ENCODE assay signal across 23 cellular contexts in genomic region chr10:132004052-132004451, GRCh38. TPM values are rescaled to one million over a fixed set of nuclear protein-coding genes. Genes with fewer than 3 reads are reported as not detected.
DNase-seq lines count a peak whose midpoint lies in the region; ATAC-seq, FAIRE-seq and TF ChIP-seq lines count a peak whose summit lies in the region.
"Had no signal": no experiment of that assay in that cellular context is flagged by ENCODE, and none has a peak within 500 bp of the region (broad histone marks: within the 10 kb centered on the region; RNA-seq: fewer than 3 reads in every experiment).

No MANE protein-coding gene starts in this region.

- H3K18ac ChIP-seq in mesendoderm (ENCODE audit: low read length): peak overlapping the region; percentile 11

- TF ChIP-seq CTCF in HepG2 (CRISPR knock-in tag; IDR thresholded peaks at IDR 0.05) (no peak), right lobe of liver (IDR thresholded peaks at IDR 0.05) (no peak), endodermal cell (conservative IDR thresholded peaks at IDR 0.05) (no peak)

- H3K9me3 Mint-ChIP-seq in endodermal cell: peaks cover 36% of the 10 kb centered on the region
- H3K9me3 Mint-ChIP-seq: CD8-positive, alpha-beta T cell had no signal

- no TSS peak for BruUV-seq in HepG2 (replicated peaks; lab: Mats Ljungman, UMichigan)

- POLR2A ChIA-PET in HepG2 (lab: Yijun Ruan, JAX): no interaction called here

- H4K8ac ChIP-seq in mesendoderm (ENCODE audit: low read depth, low read length): no peak overlapping the region

- H3K27me3 ChIP-seq in HepG2 (ENCODE audit: control insufficient read depth in 1 of 2, insufficient read depth in 2 of 2, low read length in 2 of 2) (peaks cover 0 to 10% of the 10 kb centered on the region in 2 experiments; a peak in 1 of 5 replicates), right lobe of liver (no peaks in the 10 kb centered on the region), endodermal cell (ENCODE audit: control insufficient read depth, insufficient read depth, low read length, poor library complexity, severe bottlenecking) (no peaks in the 10 kb centered on the region), mesendoderm (ENCODE audit: insufficient read depth, low read length, poor library complexity) (no peaks in the 10 kb centered on the region), HAP-1 (ENCODE audit: low read depth) (no peaks in the 10 kb centered on the region)
- H3K27me3 ChIP-seq: BLaER1 had no signal

- H3K27ac ChIP-seq in HepG2 (ENCODE audit: extremely low read length, insufficient read depth, low read length) (no peak overlapping the region), right lobe of liver (no peak overlapping the region), endodermal cell (ENCODE audit: low read depth, low read length) (no peak overlapping the region), mesendoderm (ENCODE audit: low read depth, low read length) (peak overlapping the region; percentile 85)
- H3K27ac ChIP-seq: 22Rv1, BLaER1, C4-2B had no signal

- peak overlapping the region; percentile 18 for H2BK120ac ChIP-seq in mesendoderm (ENCODE audit: low read depth, low read length)

- H3K56ac ChIP-seq in mesendoderm (ENCODE audit: low read length): peak overlapping the region; percentile 90

- H3K79me1 ChIP-seq in mesendoderm (ENCODE audit: low read length): no peaks in the 10 kb centered on the region

- ATAC-seq in HepG2 (peak; percentile 49), right lobe of liver (no peak)
- ATAC-seq: CD8-positive, alpha-beta T cell; GM12878; GM23338 had no signal

- TF ChIP-seq EP300 in HepG2 (IDR thresholded peaks at IDR 0.05; ENCODE audit: low read depth in 2 of 2, low read length in 2 of 2): no peak
- no peak for TF ChIP-seq EP300 in HepG2 (CRISPR knock-in tag; IDR thresholded peaks at IDR 0.05; ENCODE audit: borderline replicate concordance)

- no peak overlapping the region for H2AFZ ChIP-seq in HepG2 (ENCODE audit: low read length)
- H2AFZ ChIP-seq: GM23338 had no signal

- peak overlapping the region; percentile 66 for H4K5ac ChIP-seq in mesendoderm (ENCODE audit: low read length)

- peak overlapping the region; percentile 17 for H3K4ac ChIP-seq in mesendoderm (ENCODE audit: low read depth, low read length)

- H3K36me3 ChIP-seq in HepG2 (replicated peaks in 1 of 2; ENCODE audit: control insufficient read depth in 1 of 2, insufficient read depth in 2 of 2, low read length in 2 of 2) (no peaks in the 10 kb centered on the region), right lobe of liver (no peaks in the 10 kb centered on the region), endodermal cell (ENCODE audit: control insufficient read depth, insufficient read depth, low read length) (no peaks in the 10 kb centered on the region), mesendoderm (ENCODE audit: control insufficient read depth, insufficient read depth, low read length) (no peaks in the 10 kb centered on the region), HAP-1 (replicated peaks) (no peaks in the 10 kb centered on the region)
- H3K36me3 ChIP-seq: BLaER1 had no signal

- CTCF ChIA-PET in HepG2 (lab: Yijun Ruan, JAX; ENCODE audit: low intra/inter-chr PET ratio, low total read pairs): no interaction called here

- no peak overlapping the region for H3K4me3 Mint-ChIP-seq in endodermal cell
- H3K4me3 Mint-ChIP-seq: B cell; CD4-positive, CD25-positive, alpha-beta regulatory T cell; CD8-positive, alpha-beta T cell; GM23338 had no signal

- no peak for FAIRE-seq in HepG2 (lab: Jason Lieb, UNC)
- FAIRE-seq: A204.1, GM12878, H54 had no signal

- TF ChIP-seq POLR2A in HepG2 (IDR thresholded peaks at IDR 0.05; ENCODE audit: insufficient read depth in 1 of 2, low read depth in 2 of 2, low read length in 2 of 2): no peak
- TF ChIP-seq POLR2A in right lobe of liver (IDR thresholded peaks at IDR 0.05): no peak

- H3K4me1 Mint-ChIP-seq in endodermal cell: peaks cover 34% of the 10 kb centered on the region
- H3K4me1 Mint-ChIP-seq: B cell; CD4-positive, CD25-positive, alpha-beta regulatory T cell had no signal

- DNase-seq in HepG2 (ENCODE audit: low spot score) (peak; percentile 30), right lobe of liver (no peak), endodermal cell (no peak), mesendoderm (no peak), NCI-H1092 (lab: John Stamatoyannopoulos, UW) (no peak), HAP-1 (ENCODE audit: low spot score in 2 of 2) (no peak)
- DNase-seq in central memory CD4-positive, alpha-beta T cell: no peak
- DNase-seq in stimulated activated CD4-positive, alpha-beta T cell treated with anti-CD3 and anti-CD28 coated beads, Interleukin-2, amount 100 ng/mL, for 24 hours: no peak
- DNase-seq: Caco-2; CD4-positive, CD25-positive, alpha-beta regulatory T cell; CD8-positive, alpha-beta T cell; DMS153; DND-41; GDM1; HCEC 1CT had no signal

- WGBS in HepG2 (ENCODE audit: low lambda C conversion rate): 21% methylated on average over 10 of the region's 10 CpGs
- WGBS in right lobe of liver (ENCODE audit: insufficient coverage, low coverage, low lambda C conversion rate, missing lambda C conversion rate): 67% methylated on average over 4 of the region's 10 CpGs
- 84 to 87% methylated on average over 8 to 10 of the region's 10 CpGs for WGBS in endodermal cell (ENCODE audit: insufficient coverage in 1 of 2, insufficient read length in 1 of 2), 2 experiments
- no CpG with 5 or more reads among the region's 10 CpGs for WGBS in mesendoderm (ENCODE audit: extremely low coverage, insufficient coverage, low lambda C conversion rate)

- H3K9me3 ChIP-seq in HepG2 (ENCODE audit: low read length): peaks cover 13% of the 10 kb centered on the region
- H3K9me3 ChIP-seq in right lobe of liver: no peaks in the 10 kb centered on the region
- peaks cover 17% of the 10 kb centered on the region for H3K9me3 ChIP-seq in endodermal cell (ENCODE audit: control insufficient read depth, low read length)
- no peaks in the 10 kb centered on the region for H3K9me3 ChIP-seq in HAP-1
- H3K9me3 ChIP-seq: Caco-2 had no signal

- no peak overlapping the region for H2BK15ac ChIP-seq in mesendoderm (replicated peaks; ENCODE audit: low read depth)

- no peak for TF ChIP-seq RAD21 in HepG2 (CRISPR knock-in tag; IDR thresholded peaks at IDR 0.05)

- H3K4me1 ChIP-seq in HepG2 (ENCODE audit: insufficient read depth, low read length): peaks cover 52% of the 10 kb centered on the region
- H3K4me1 ChIP-seq in right lobe of liver: peaks cover 0 to 5% (median under 1%) of the 10 kb centered on the region in 4 donors
- H3K4me1 ChIP-seq in endodermal cell (ENCODE audit: control insufficient read depth, insufficient read depth, low read length): peaks cover 7% of the 10 kb centered on the region
- peaks cover 20% of the 10 kb centered on the region for H3K4me1 ChIP-seq in mesendoderm (ENCODE audit: control insufficient read depth, low read depth, low read length)
- no peaks in the 10 kb centered on the region for H3K4me1 ChIP-seq in HAP-1
- H3K4me1 ChIP-seq: Caco-2 had no signal

- H3K9ac ChIP-seq in HepG2 (ENCODE audit: insufficient read depth, low read depth, low read length) (no peak overlapping the region), endodermal cell (ENCODE audit: extremely low read depth, low read length, poor library complexity, severe bottlenecking) (no peak overlapping the region), mesendoderm (ENCODE audit: low read length) (peak overlapping the region; percentile 58)
- H3K9ac ChIP-seq: BLaER1 had no signal

- peak overlapping the region; percentile 99 for H2BK5ac ChIP-seq in mesendoderm (ENCODE audit: low read length)

- no peaks in the 10 kb centered on the region for H4K20me1 ChIP-seq in HepG2 (ENCODE audit: insufficient read depth, low read length)
- H4K20me1 ChIP-seq: BLaER1 had no signal

- H2AK5ac ChIP-seq in mesendoderm (ENCODE audit: low read length): peak overlapping the region; percentile 99

- no peaks in the 10 kb centered on the region for H3K27me3 Mint-ChIP-seq in endodermal cell (ENCODE audit: insufficient read depth)

- intact Hi-C loops in HepG2 (cut with micrococcal nuclease; ENCODE audit: unreplicated experiment): no loop called here
- intact Hi-C loops in right lobe of liver (cut with DNase I): no loop called here

- in situ Hi-C loops in HepG2 (cut with HindIII; ENCODE audit: extremely low pct_ligation_motif_present, low pct_unique_long_range_greater_than_20kb) (no loop called here), HAP-1 (cut with MboI; ENCODE audit: low sequenced_read_pairs) (no loop called here)

- H3K4me2 ChIP-seq in HepG2 (ENCODE audit: low read depth, low read length) (peak overlapping the region; percentile 64), mesendoderm (ENCODE audit: low read length) (no peak overlapping the region)
- H3K4me2 ChIP-seq: BLaER1, GM23338 had no signal

- H3K4me3 ChIP-seq in HepG2 (replicated peaks in 1 of 3; ENCODE audit: insufficient read depth in 1 of 3, low read depth in 2 of 3, low read length in 3 of 3): peak overlapping the region in 1 of 3 experiments; percentile 45; a peak in 1 of 6 replicates
- H3K4me3 ChIP-seq in right lobe of liver: no peak overlapping the region
- peak overlapping the region; percentile 56 for H3K4me3 ChIP-seq in endodermal cell (ENCODE audit: low read length)
- no peak overlapping the region for H3K4me3 ChIP-seq in mesendoderm (ENCODE audit: low read length)
- H3K4me3 ChIP-seq in HAP-1: no peak overlapping the region
- H3K4me3 ChIP-seq: BLaER1, GM12878, GM23338 had no signal

- peak overlapping the region; percentile 54 for H3K23ac ChIP-seq in mesendoderm (ENCODE audit: low read length)

- H3K27ac Mint-ChIP-seq in endodermal cell: peak overlapping the region; percentile 17
- H3K27ac Mint-ChIP-seq: B cell; CD4-positive, CD25-positive, alpha-beta regulatory T cell; CD8-positive, alpha-beta T cell; GM23338 had no signal

- no peaks in the 10 kb centered on the region for H3K79me2 ChIP-seq in HepG2 (ENCODE audit: insufficient read depth, low read length)
- no peaks in the 10 kb centered on the region for H3K79me2 ChIP-seq in mesendoderm (ENCODE audit: control insufficient read depth, insufficient read depth, low read length)

- peaks cover 5% of the 10 kb centered on the region for H3K36me3 Mint-ChIP-seq in endodermal cell (ENCODE audit: low read depth)
- H3K36me3 Mint-ChIP-seq: CD4-positive, CD25-positive, alpha-beta regulatory T cell; CD8-positive, alpha-beta T cell had no signal

RNA-seq across cellular contexts. Expression of gene BNIP3, which starts 22.3 kb away (rescaled TPM):
- total RNA-seq in HepG2 (2016; rRNA removed; fragmentation: Illumina TruSeq; extraction: Trizol) (73.7 and 86.7 TPM in 2 replicates), right lobe of liver (100 to 1,000 TPM in 4 of 6 experiments, 10 to 100 TPM in 2; 87.7 to 373 (median 102) TPM), endodermal cell (100 to 1,000 TPM in 1 of 2 donors, 10 to 100 TPM in 1; 93.5 to 108 TPM)
- 57.4 and 60.2 TPM in 2 replicates for total RNA-seq in HepG2 (2016; cell fraction: cytosol; rRNA removed; fragmentation: Illumina TruSeq; extraction: Trizol; ENCODE audit: low read depth)
- 71.8 and 94.2 TPM in 2 replicates for total RNA-seq in HepG2 (2016; cell fraction: insoluble cytoplasmic fraction; rRNA removed; fragmentation: Illumina TruSeq; extraction: Trizol)
- 64.9 and 67.4 TPM in 2 replicates for total RNA-seq in HepG2 (2016; cell fraction: membrane; rRNA removed; fragmentation: Illumina TruSeq; extraction: Trizol)
- 26.3 and 33.7 TPM in 2 replicates for total RNA-seq in HepG2 (2016; cell fraction: nucleus; rRNA removed; fragmentation: Illumina TruSeq; extraction: Trizol)
- polyA plus RNA-seq in HepG2 (2011; rRNA removed): 170 and 223 TPM in 2 replicates
- polyA plus RNA-seq in HepG2 (2011; cell fraction: cytosol; rRNA removed): 338 and 339 TPM in 2 replicates
- polyA plus RNA-seq in HepG2 (2011; cell fraction: nucleus; rRNA removed): 163 and 165 TPM in 2 replicates
- polyA plus RNA-seq in HepG2 (2012): 188 and 302 TPM in 2 replicates
- polyA plus RNA-seq in HepG2 (2016; cell fraction: cytosol; fragmentation: Illumina TruSeq; extraction: Trizol; ENCODE audit: low read depth): 70.8 and 79.0 TPM in 2 replicates
- polyA plus RNA-seq in HepG2 (2016; cell fraction: insoluble cytoplasmic fraction; fragmentation: Illumina TruSeq; extraction: Trizol; ENCODE audit: low read depth): 107 and 108 TPM in 2 replicates
- polyA plus RNA-seq in HepG2 (2016; cell fraction: membrane; fragmentation: Illumina TruSeq; extraction: Trizol; ENCODE audit: low read depth): 59.2 and 59.3 TPM in 2 replicates
- polyA plus RNA-seq in HepG2 (2016; cell fraction: nucleus; fragmentation: Illumina TruSeq; extraction: Trizol; ENCODE audit: insufficient read depth, low read depth): 56.7 and 59.3 TPM in 2 replicates
- 13.5 and 140 TPM in 2 replicates for polyA minus RNA-seq in HepG2 (2011; rRNA and poly(A)+ RNA removed; ENCODE audit: low replicate concordance)
- 117 and 136 TPM in 2 replicates for polyA minus RNA-seq in HepG2 (2011; cell fraction: cytosol; rRNA and poly(A)+ RNA removed)
- 54.7 and 62.3 TPM in 2 replicates for polyA minus RNA-seq in HepG2 (2011; cell fraction: nucleus; rRNA and poly(A)+ RNA removed)
- 149 TPM for polyA plus RNA-seq in endodermal cell (2013, experiment 1 of 2)
- polyA plus RNA-seq in endodermal cell (2013, experiment 2 of 2): 135 TPM
- 10.7 TPM for polyA plus RNA-seq in mesendoderm (2013, experiment 1 of 2)
- polyA plus RNA-seq in mesendoderm (2013, experiment 2 of 2): 10.4 TPM
